In the genomic region with DNA sequence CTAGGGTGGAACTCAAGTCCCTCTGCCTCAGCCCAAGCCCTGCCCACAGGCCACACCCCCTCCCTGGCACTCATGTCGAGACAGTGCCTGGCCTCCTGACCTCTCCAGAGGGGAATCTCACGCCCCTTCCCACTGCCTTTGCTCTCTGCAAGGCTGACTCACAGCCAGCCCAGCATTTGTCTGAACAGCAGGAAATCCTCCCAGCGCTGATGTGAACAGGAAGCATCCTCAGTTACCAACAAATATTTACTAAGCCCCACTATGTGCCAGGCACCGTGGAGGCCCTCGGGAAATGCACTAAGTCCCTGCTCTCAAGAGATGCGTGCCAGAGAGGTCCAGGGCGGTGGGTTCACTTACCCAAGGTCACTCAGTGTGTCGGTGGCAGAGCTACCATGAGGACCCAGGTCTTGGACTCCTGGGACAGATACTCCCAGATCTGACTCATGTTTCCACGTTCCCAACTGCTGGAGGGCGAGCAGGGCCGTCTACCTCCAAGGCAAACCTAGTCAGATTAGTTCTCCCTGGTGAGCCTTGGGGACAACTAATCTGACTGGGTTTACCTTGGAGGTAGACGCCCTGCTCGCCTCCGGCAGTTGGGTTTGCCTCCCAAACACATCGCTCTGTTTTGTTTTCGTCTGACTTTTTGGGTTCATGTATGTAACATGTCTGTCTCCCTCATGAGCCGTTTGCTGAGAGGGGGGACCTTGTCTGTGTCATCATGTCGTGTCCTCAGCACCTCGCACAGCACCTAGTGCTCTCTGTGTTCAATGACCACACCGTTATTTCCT, we compare ENCODE assay signal across 7 cellular contexts. TPM values are rescaled to one million over a fixed set of nuclear protein-coding genes. Genes with fewer than 3 reads are reported as not detected.
DNase-seq lines count a peak whose midpoint lies in the region; ATAC-seq and TF ChIP-seq lines count a peak whose summit lies in the region.

No MANE protein-coding gene starts in this region.

- H3K4me1 Mint-ChIP-seq in T-helper 2 cell treated with Interferon-gamma antibody and Interleukin-4, amounts not matched to agents 5 μg/mL and 100 μg/mL, for 36 hours (ENCODE audit: low read depth), result peaks cover 71% of the 10 kb centered on the region

- 43 to 48% methylated on average over 19 to 20 of the region's 20 CpGs for WGBS in lower leg skin, 2 donors
- 49 to 54% methylated on average over 18 to 20 of the region's 20 CpGs for WGBS in tibial nerve, 2 donors

- H3K36me3 Mint-ChIP-seq in T-helper 2 cell treated with Interferon-gamma antibody and Interleukin-4, amounts not matched to agents 5 μg/mL and 100 μg/mL, for 36 hours (ENCODE audit: low read depth), result peaks cover 33% of the 10 kb centered on the region

- H3K9me3 ChIP-seq in tibial nerve, result no peaks in the 10 kb centered on the region

- TF ChIP-seq POLR2A in lower leg skin (IDR thresholded peaks at IDR 0.05), result no peak
- no peak for TF ChIP-seq POLR2A in tibial nerve (IDR thresholded peaks at IDR 0.05)

- DNase-seq in HPDE6-E6E7 (ENCODE audit: extremely low spot score) (peak; percentile 96), choroid plexus epithelial cell (ENCODE audit: low read depth) (peak; percentile 93), lower leg skin (ENCODE audit: low spot score in 2 of 2) (peak; percentile 34 to 91), tibial nerve (ENCODE audit: low spot score in 2 of 2) (peak in 1 of 2 donors; percentile 42)
- peak; percentile 38 for DNase-seq in T-helper 2 cell treated with Interferon-gamma antibody and Interleukin-4, amounts not matched to agents 5 μg/mL and 100 μg/mL, for 36 hours (ENCODE audit: low spot score)

- H3K36me3 ChIP-seq in tibial nerve, result no peaks in the 10 kb centered on the region

- TF ChIP-seq EP300 in tibial nerve (IDR thresholded peaks at IDR 0.05), result peak in 1 of 2 donors; percentile 27

- intact Hi-C loops in lower leg skin (cut with DNase I; ENCODE audit: low total_unique reads), result no loop called here

- ATAC-seq in GM21723 (IDR thresholded peaks at IDR 0.05; ENCODE audit: unreplicated experiment) (no peak), HG02981 (IDR thresholded peaks at IDR 0.05; ENCODE audit: unreplicated experiment) (no peak)

- H3K4me3 Mint-ChIP-seq in T-helper 2 cell treated with Interferon-gamma antibody and Interleukin-4, amounts not matched to agents 5 μg/mL and 100 μg/mL, for 36 hours, result peak overlapping the region; percentile 80

- no peak overlapping the region for H3K4me3 ChIP-seq in choroid plexus epithelial cell (ENCODE audit: low read depth, low read length)
- H3K4me3 ChIP-seq in lower leg skin (ENCODE audit: low read depth, poor library complexity, severe bottlenecking), result no peak overlapping the region
- H3K4me3 ChIP-seq in tibial nerve, result no peak overlapping the region

- no peaks in the 10 kb centered on the region for H3K9me3 Mint-ChIP-seq in T-helper 2 cell treated with Interferon-gamma antibody and Interleukin-4, amounts not matched to agents 5 μg/mL and 100 μg/mL, for 36 hours

- H3K4me1 ChIP-seq in tibial nerve, result peaks cover 0 to 41% (median 25%) of the 10 kb centered on the region in 4 donors

- H3K27ac ChIP-seq in tibial nerve, result peak overlapping the region in 3 of 4 donors; percentile 53 to 74 (median 65)

- no peaks in the 10 kb centered on the region for H3K27me3 ChIP-seq in tibial nerve

- no peaks in the 10 kb centered on the region for H3K27me3 Mint-ChIP-seq in T-helper 2 cell treated with Interferon-gamma antibody and Interleukin-4, amounts not matched to agents 5 μg/mL and 100 μg/mL, for 36 hours (ENCODE audit: low read depth)

- peak overlapping the region; percentile 97 for H3K27ac Mint-ChIP-seq in T-helper 2 cell treated with Interferon-gamma antibody and Interleukin-4, amounts not matched to agents 5 μg/mL and 100 μg/mL, for 36 hours

- TF ChIP-seq CTCF in choroid plexus epithelial cell (conservative IDR thresholded peaks at IDR 0.05; ENCODE audit: low read depth, low read length) (no peak), lower leg skin (IDR thresholded peaks at IDR 0.05) (no peak), tibial nerve (IDR thresholded peaks at IDR 0.05) (no peak)

RNA-seq across cellular contexts. Expression of a gene that starts 7.7 kb away (rescaled TPM):
- total RNA-seq in lower leg skin (10 to 100 TPM in 1 of 4 donors, 1 to 10 TPM in 3; 4.3 to 14.8 (median 6.5) TPM), tibial nerve (10 to 100 TPM; 11.1 to 14.9 (median 12.4) TPM)
